In genomic region chr7:141754939-141755338, GRCh38 we compare ENCODE assay signal across 8 cellular contexts. TPM values are rescaled to one million over a fixed set of nuclear protein-coding genes. Genes with fewer than 3 reads are reported as not detected.
DNase-seq lines count a peak whose midpoint lies in the region; ATAC-seq and TF ChIP-seq lines count a peak whose summit lies in the region.

No MANE protein-coding gene starts in this region.

- TF ChIP-seq CTCF in GM23338 (conservative IDR thresholded peaks at IDR 0.05; ENCODE audit: low read depth in 2 of 2) = peak; percentile 67 to 80

- ATAC-seq in GM23338 = peak; percentile 62
- ATAC-seq in activated T-helper 17 cell treated with anti-CD3 and anti-CD28 coated beads, Interleukin-2, amount 50 U/mL, for 72 hours (replicated peaks) = no peak

- no peak overlapping the region for H3K4me3 ChIP-seq in GM23338

- peaks cover 57% of the 10 kb centered on the region for H3K36me3 ChIP-seq in GM23338 (ENCODE audit: insufficient read depth)

- H3K27ac ChIP-seq in GM23338 (ENCODE audit: low read depth) = no peak overlapping the region

- DNase-seq in CD1c-positive myeloid dendritic cell (ENCODE audit: extremely low spot score) (peak; percentile 44), GM23338 (ENCODE audit: low spot score) (peak; percentile 86), SK-N-DZ (ENCODE audit: low spot score) (peak; percentile 43), inferior parietal cortex (ENCODE audit: extremely low spot score) (peak; percentile 25), NCI-H524 treated with DMSO at 0.1 percent for 48 hours (lab: John Stamatoyannopoulos, UW) (no peak)
- no peak for DNase-seq in stimulated activated CD4-positive, alpha-beta T cell treated with anti-CD3 and anti-CD28 coated beads, Interleukin-4, amount 100 ng/mL, for 24 hours
- DNase-seq in T-helper 2 cell treated with Interferon-gamma antibody and Interleukin-4, amounts not matched to agents 5 μg/mL and 100 μg/mL, for 36 hours (ENCODE audit: low spot score) = no peak

- H3K27me3 ChIP-seq in GM23338 (ENCODE audit: insufficient read depth) = no peaks in the 10 kb centered on the region

- H3K4me2 ChIP-seq in GM23338 = no peak overlapping the region

- H2AFZ ChIP-seq in GM23338 = no peak overlapping the region

- H3F3A ChIP-seq in GM23338 (replicated peaks; ENCODE audit: low read depth) = no peaks in the 10 kb centered on the region; the same call in 1 of the 2 replicates

- peaks cover 2% of the 10 kb centered on the region for H3K27me3 Mint-ChIP-seq in GM23338 (ENCODE audit: insufficient read depth, low read depth, poor library complexity)
- no peaks in the 10 kb centered on the region for H3K27me3 Mint-ChIP-seq in activated T-helper 17 cell treated with anti-CD3 and anti-CD28 coated beads, Interleukin-2, amount 50 U/mL, for 72 hours
- H3K27me3 Mint-ChIP-seq in T-helper 2 cell treated with Interferon-gamma antibody and Interleukin-4, amounts not matched to agents 5 μg/mL and 100 μg/mL, for 36 hours (ENCODE audit: low read depth) = no peaks in the 10 kb centered on the region

- peaks cover 2% of the 10 kb centered on the region; the same call in 1 of the 2 replicates for H4K20me1 ChIP-seq in GM23338 (replicated peaks; ENCODE audit: insufficient read depth)

- no peaks in the 10 kb centered on the region for H3K4me1 Mint-ChIP-seq in GM23338
- H3K4me1 Mint-ChIP-seq in activated T-helper 17 cell treated with anti-CD3 and anti-CD28 coated beads, Interleukin-2, amount 50 U/mL, for 72 hours = peaks cover 3% of the 10 kb centered on the region
- H3K4me1 Mint-ChIP-seq in T-helper 2 cell treated with Interferon-gamma antibody and Interleukin-4, amounts not matched to agents 5 μg/mL and 100 μg/mL, for 36 hours (ENCODE audit: low read depth) = no peaks in the 10 kb centered on the region

- H3K9me3 Mint-ChIP-seq in GM23338 = peaks cover 28% of the 10 kb centered on the region
- peaks cover 13% of the 10 kb centered on the region for H3K9me3 Mint-ChIP-seq in activated T-helper 17 cell treated with anti-CD3 and anti-CD28 coated beads, Interleukin-2, amount 50 U/mL, for 72 hours
- peaks cover 35% of the 10 kb centered on the region for H3K9me3 Mint-ChIP-seq in T-helper 2 cell treated with Interferon-gamma antibody and Interleukin-4, amounts not matched to agents 5 μg/mL and 100 μg/mL, for 36 hours

- peaks cover 8% of the 10 kb centered on the region; the same call in 1 of the 2 replicates for H3K79me2 ChIP-seq in GM23338 (replicated peaks; ENCODE audit: insufficient read depth)

- peaks cover 99% of the 10 kb centered on the region for H3K36me3 Mint-ChIP-seq in GM23338 (ENCODE audit: low read depth)
- H3K36me3 Mint-ChIP-seq in activated T-helper 17 cell treated with anti-CD3 and anti-CD28 coated beads, Interleukin-2, amount 50 U/mL, for 72 hours (ENCODE audit: low read depth) = peaks cover 100% of the 10 kb centered on the region
- peaks cover 74% of the 10 kb centered on the region for H3K36me3 Mint-ChIP-seq in T-helper 2 cell treated with Interferon-gamma antibody and Interleukin-4, amounts not matched to agents 5 μg/mL and 100 μg/mL, for 36 hours (ENCODE audit: low read depth)

- H3K9me2 ChIP-seq in GM23338 (ENCODE audit: insufficient read depth) = no peaks in the 10 kb centered on the region

- H3K4me3 Mint-ChIP-seq in GM23338 = no peak overlapping the region
- no peak overlapping the region for H3K4me3 Mint-ChIP-seq in activated T-helper 17 cell treated with anti-CD3 and anti-CD28 coated beads, Interleukin-2, amount 50 U/mL, for 72 hours
- no peak overlapping the region for H3K4me3 Mint-ChIP-seq in T-helper 2 cell treated with Interferon-gamma antibody and Interleukin-4, amounts not matched to agents 5 μg/mL and 100 μg/mL, for 36 hours

- no peak overlapping the region; the same call in 1 of the 2 replicates for H3K27ac Mint-ChIP-seq in GM23338
- H3K27ac Mint-ChIP-seq in activated T-helper 17 cell treated with anti-CD3 and anti-CD28 coated beads, Interleukin-2, amount 50 U/mL, for 72 hours = no peak overlapping the region
- H3K27ac Mint-ChIP-seq in T-helper 2 cell treated with Interferon-gamma antibody and Interleukin-4, amounts not matched to agents 5 μg/mL and 100 μg/mL, for 36 hours = no peak overlapping the region

- no peaks in the 10 kb centered on the region for H3K4me1 ChIP-seq in GM23338 (ENCODE audit: insufficient read depth)

TF ChIP-seq in GM23338, 12 proteins besides CTCF, POLR2A, EP300 and RAD21 (continues in another document):
- TF ChIP-seq REST (IDR thresholded peaks at IDR 0.05; ENCODE audit: unreplicated experiment) (no peak), ZNF331 (CRISPR knock-in tag; IDR thresholded peaks at IDR 0.05; ENCODE audit: low read depth) (no peak), STAT1 (IDR thresholded peaks at IDR 0.05; ENCODE audit: unreplicated experiment) (no peak), ETS1 (IDR thresholded peaks at IDR 0.05) (no peak), EZH2 (IDR thresholded peaks at IDR 0.05; ENCODE audit: low read depth, unreplicated experiment) (no peak), JUNB (IDR thresholded peaks at IDR 0.05; ENCODE audit: unreplicated experiment) (no peak), ZNF114 (CRISPR knock-in tag; IDR thresholded peaks at IDR 0.05) (no peak)

RNA-seq across cellular contexts. Expression of gene TAS2R3, which starts 9.0 kb away (rescaled TPM):
- total RNA-seq in GM23338 (2014; rRNA removed; shearing (Covaris generic)) = 3.9 and 6.9 TPM in 2 replicates
- not detected in 2 replicates for polyA plus RNA-seq in GM23338 (2016; fragmentation: Nextera tagmentation; extraction: Ambion mirVana)
- not detected in 2 replicates for polyA plus RNA-seq in SK-N-DZ (2014; cell fraction: cytosol; rRNA removed)
- polyA plus RNA-seq in SK-N-DZ (2014; cell fraction: nucleus; rRNA removed) = 0.76 TPM in 1 of 2 replicates, not detected in the other
- total RNA-seq in activated T-helper 17 cell treated with anti-CD3 and anti-CD28 coated beads, Interleukin-2, amount 50 U/mL, for 72 hours = 1 to 10 TPM; 1.4 to 3.8 TPM

RNA-seq across cellular contexts. Expression of gene SSBP1, which starts 16.8 kb away (rescaled TPM):
- total RNA-seq in GM23338 (2014; rRNA removed; shearing (Covaris generic)) = 283 and 350 TPM in 2 replicates
- 972 and 1,006 TPM in 2 replicates for polyA plus RNA-seq in GM23338 (2016; fragmentation: Nextera tagmentation; extraction: Ambion mirVana)
- polyA plus RNA-seq in SK-N-DZ (2014; cell fraction: cytosol; rRNA removed) = 337 and 389 TPM in 2 replicates
- polyA plus RNA-seq in SK-N-DZ (2014; cell fraction: nucleus; rRNA removed) = 269 and 271 TPM in 2 replicates
- 100 to 1,000 TPM; 139 to 213 TPM for total RNA-seq in activated T-helper 17 cell treated with anti-CD3 and anti-CD28 coated beads, Interleukin-2, amount 50 U/mL, for 72 hours

RNA-seq across cellular contexts. Expression of gene TAS2R4, which starts 21.5 kb away (rescaled TPM):
- 3.3 and 4.2 TPM in 2 replicates for total RNA-seq in GM23338 (2014; rRNA removed; shearing (Covaris generic))
- 0.77 and 1.2 TPM in 2 replicates for polyA plus RNA-seq in GM23338 (2016; fragmentation: Nextera tagmentation; extraction: Ambion mirVana)
- polyA plus RNA-seq in SK-N-DZ (2014; cell fraction: cytosol; rRNA removed) = 0.15 TPM in 1 of 2 replicates, not detected in the other
- polyA plus RNA-seq in SK-N-DZ (2014; cell fraction: nucleus; rRNA removed) = 0.41 and 0.62 TPM in 2 replicates
- 1 to 10 TPM; 1.3 to 2.8 TPM for total RNA-seq in activated T-helper 17 cell treated with anti-CD3 and anti-CD28 coated beads, Interleukin-2, amount 50 U/mL, for 72 hours

RNA-seq across cellular contexts. Expression of gene TAS2R5, which starts 35.1 kb away (rescaled TPM):
- total RNA-seq in GM23338 (2014; rRNA removed; shearing (Covaris generic)) = 5.1 and 5.8 TPM in 2 replicates
- polyA plus RNA-seq in GM23338 (2016; fragmentation: Nextera tagmentation; extraction: Ambion mirVana) = 0.82 and 0.89 TPM in 2 replicates
- 1.2 and 3.9 TPM in 2 replicates for polyA plus RNA-seq in SK-N-DZ (2014; cell fraction: cytosol; rRNA removed)
- 3.3 and 3.9 TPM in 2 replicates for polyA plus RNA-seq in SK-N-DZ (2014; cell fraction: nucleus; rRNA removed)
- 1 to 10 TPM; 1.1 to 2.4 TPM for total RNA-seq in activated T-helper 17 cell treated with anti-CD3 and anti-CD28 coated beads, Interleukin-2, amount 50 U/mL, for 72 hours

RNA-seq across cellular contexts. Expression of gene WEE2, which starts 46.8 kb away (rescaled TPM):
- 0.16 TPM in 1 of 2 replicates, not detected in the other for total RNA-seq in GM23338 (2014; rRNA removed; shearing (Covaris generic))
- polyA plus RNA-seq in GM23338 (2016; fragmentation: Nextera tagmentation; extraction: Ambion mirVana) = not detected in 2 replicates
- polyA plus RNA-seq in SK-N-DZ (2014; cell fraction: cytosol; rRNA removed) = not detected in 2 replicates
- polyA plus RNA-seq in SK-N-DZ (2014; cell fraction: nucleus; rRNA removed) = 0.06 TPM in 1 of 2 replicates, not detected in the other
- total RNA-seq in activated T-helper 17 cell treated with anti-CD3 and anti-CD28 coated beads, Interleukin-2, amount 50 U/mL, for 72 hours = under 1 TPM in 1 of 2 donors, not detected in 1; 0.13 TPM

Comparison
In these comparisons a context has a peak if more than half of its experiments do, and no peak if none do; other contexts are left out.
1. DNase-seq: peak in CD1c-positive myeloid dendritic cell (single experiment), GM23338 (single experiment), SK-N-DZ (single experiment) and inferior parietal cortex (single experiment); none in NCI-H524 treated with DMSO at 0.1 percent for 48 hours (single experiment), stimulated activated CD4-positive, alpha-beta T cell treated with anti-CD3 and anti-CD28 coated beads, Interleukin-4, amount 100 ng/mL, for 24 hours (single experiment) and T-helper 2 cell treated with Interferon-gamma antibody and Interleukin-4, amounts not matched to agents 5 μg/mL and 100 μg/mL, for 36 hours (single experiment).